Comparison of ENCODE assay signal across 19 cellular contexts in genomic region chr1:236313412-236313811, GRCh38. TPM values are rescaled to one million over a fixed set of nuclear protein-coding genes. Genes with fewer than 3 reads are reported as not detected.
DNase-seq lines count a peak whose midpoint lies in the region; ATAC-seq, FAIRE-seq and TF ChIP-seq lines count a peak whose summit lies in the region.
"Had no signal": no experiment of that assay in that cellular context is flagged by ENCODE, and none has a peak within 500 bp of the region (broad histone marks: within the 10 kb centered on the region; RNA-seq: fewer than 3 reads in every experiment).

No MANE protein-coding gene starts in this region.

- FAIRE-seq in GM12878 (lab: Jason Lieb, UNC) = peak; percentile 23
- FAIRE-seq: A549, G401.6, GM19239 had no signal

- no peak overlapping the region for H3K4me2 ChIP-seq in GM12878 (ENCODE audit: control insufficient read depth, insufficient read depth)
- H3K4me2 ChIP-seq in neural cell (ENCODE audit: low read length) = no peak overlapping the region
- H3K4me2 ChIP-seq: A549; BLaER1 treated with 17β-estradiol and CSF1 and Interleukin-3, amounts not matched to agents 10 nM and 100 nM had no signal

- H3K79me2 ChIP-seq in GM12878 (ENCODE audit: control insufficient read depth, insufficient read depth, low read length) (no peaks in the 10 kb centered on the region), neural cell (replicated peaks; ENCODE audit: insufficient read depth, low read length) (no peaks in the 10 kb centered on the region)

- H3K36me3 ChIP-seq in GM12878 (ENCODE audit: control insufficient read depth in 2 of 2, insufficient read depth in 2 of 2, low read length in 1 of 2) = no peaks in the 10 kb centered on the region
- H3K36me3 ChIP-seq in neural cell (ENCODE audit: insufficient read depth, low read length) = no peaks in the 10 kb centered on the region
- H3K36me3 ChIP-seq in left lung = no peaks in the 10 kb centered on the region
- H3K36me3 ChIP-seq: BLaER1 treated with 17β-estradiol and CSF1 and Interleukin-3, amounts not matched to agents 10 nM and 100 nM had no signal

- RAD21 ChIA-PET in GM12878 (lab: Charles Lee; ENCODE audit: unreplicated experiment) = no interaction called here

- no peak for TF ChIP-seq POLR2A in GM12878 (IDR thresholded peaks at IDR 0.05; ENCODE audit: low read depth, low read length)

- H3K9me3 ChIP-seq in GM12878 (replicated peaks; ENCODE audit: control insufficient read depth, insufficient read depth, low read length) (no peaks in the 10 kb centered on the region; the same call in 2 of the 3 replicates), neural cell (ENCODE audit: low read length) (no peaks in the 10 kb centered on the region), left lung (no peaks in the 10 kb centered on the region)
- H3K9me3 ChIP-seq: A549; BLaER1 treated with 17β-estradiol and CSF1 and Interleukin-3, amounts not matched to agents 10 nM and 100 nM; Caco-2 had no signal

- H3K9ac ChIP-seq in GM12878 (ENCODE audit: control insufficient read depth, insufficient read depth, low read length) (no peak overlapping the region), neural cell (ENCODE audit: low read length) (no peak overlapping the region)
- H3K9ac ChIP-seq: BLaER1 treated with 17β-estradiol and CSF1 and Interleukin-3, amounts not matched to agents 10 nM and 100 nM had no signal

- H3K4me1 ChIP-seq in GM12878 (ENCODE audit: control insufficient read depth, insufficient read depth, low read length) (no peaks in the 10 kb centered on the region), left lung (no peaks in the 10 kb centered on the region)
- H3K4me1 ChIP-seq: A549; BLaER1 treated with 17β-estradiol and CSF1 and Interleukin-3, amounts not matched to agents 10 nM and 100 nM; Caco-2 had no signal

- H3K27me3 ChIP-seq in GM12878 (replicated peaks in 1 of 2; ENCODE audit: control insufficient read depth in 2 of 2, insufficient read depth in 2 of 2, low read length in 1 of 2) (no peaks in the 10 kb centered on the region), neural cell (ENCODE audit: insufficient read depth, low read depth, low read length) (peaks cover 9% of the 10 kb centered on the region), left lung (no peaks in the 10 kb centered on the region)
- H3K27me3 ChIP-seq: BLaER1 treated with 17β-estradiol and CSF1 and Interleukin-3, amounts not matched to agents 10 nM and 100 nM had no signal

- no peak overlapping the region for H2AFZ ChIP-seq in GM12878 (ENCODE audit: control insufficient read depth, low read depth, low read length)
- H2AFZ ChIP-seq in neural cell (ENCODE audit: low read depth, low read length) = no peak overlapping the region

- H3F3A ChIP-seq in neural cell (ENCODE audit: insufficient read depth, low read length, poor library complexity, severe bottlenecking) = no peaks in the 10 kb centered on the region

- no TSS peak for BruUV-seq in GM12878 (replicated peaks; lab: Mats Ljungman, UMichigan)

- WGBS in GM12878 (ENCODE audit: insufficient coverage, insufficient replicate concordance, low lambda C conversion rate, missing lambda C conversion rate) = 26% methylated on average over 2 of the region's 2 CpGs

- ATAC-seq in GM12878 (no peak), left lung (no peak)
- ATAC-seq: A549; CD8-positive, alpha-beta T cell had no signal

- CTCF ChIA-PET in GM12878 (lab: Yijun Ruan, JAX) = no interaction called here

- H3K27ac ChIP-seq in GM12878 (ENCODE audit: control insufficient read depth, insufficient read depth) = no peak overlapping the region
- H3K27ac ChIP-seq in neural cell (ENCODE audit: low read length) = no peak overlapping the region
- H3K27ac ChIP-seq in left lung = no peak overlapping the region
- no peak overlapping the region for H3K27ac ChIP-seq in coronary artery
- H3K27ac ChIP-seq: 22Rv1; A549; BLaER1 treated with 17β-estradiol and CSF1 and Interleukin-3, amounts not matched to agents 10 nM and 100 nM; C4-2B had no signal

- no peaks in the 10 kb centered on the region for H3K9me2 ChIP-seq in neural cell (ENCODE audit: insufficient read depth, low read length)

- intact Hi-C loops in GM12878 (cut with micrococcal nuclease; ENCODE audit: unreplicated experiment) = no loop called here
- intact Hi-C loops in left lung (cut with DNase I) = no loop called here

- no peak for TF ChIP-seq RAD21 in GM12878 (IDR thresholded peaks at IDR 0.05; ENCODE audit: insufficient read depth, low read depth, low read length)
- TF ChIP-seq RAD21 in neural cell (conservative IDR thresholded peaks at IDR 0.05) = no peak

- DNase-seq in NCI-H2107 treated with DMSO at 0.1 percent for 48 hours (lab: John Stamatoyannopoulos, UW; ENCODE audit: unreplicated experiment) (peak; percentile 65), NCI-H2107 (lab: John Stamatoyannopoulos, UW) (no peak), GM12878 (ENCODE audit: low read depth, low spot score) (no peak), left lung (no peak), coronary artery (ENCODE audit: low spot score) (no peak)
- DNase-seq: AML-193; Caco-2; Calu3; CD4-positive, alpha-beta T cell; CD8-positive, alpha-beta T cell; DMS79 treated with DMSO at 0.1 percent for 48 hours; GF-D8 had no signal

- TF ChIP-seq CTCF in GM12878 (IDR thresholded peaks at IDR 0.05 in 2 of 3, conservative IDR thresholded peaks at IDR 0.05 in 1 of 3; ENCODE audit: control insufficient read depth in 2 of 3, extremely low read depth in 1 of 3, insufficient read depth in 1 of 3, low read depth in 3 of 3, low read length in 3 of 3) (no peak), neural cell (IDR thresholded peaks at IDR 0.05; ENCODE audit: poor library complexity, severe bottlenecking) (no peak), left lung (IDR thresholded peaks at IDR 0.05) (no peak), coronary artery (IDR thresholded peaks at IDR 0.05) (no peak)

- TF ChIP-seq EP300 in GM12878 (IDR thresholded peaks at IDR 0.05; ENCODE audit: borderline replicate concordance in 1 of 2, control insufficient read depth in 1 of 2, low read depth in 2 of 2, low read length in 2 of 2) (no peak), neural cell (conservative IDR thresholded peaks at IDR 0.05; ENCODE audit: poor library complexity, severe bottlenecking) (peak; percentile 71)

- in situ Hi-C loops in GM12878 (cut with MboI) = no loop called here

- H4K20me1 ChIP-seq in GM12878 (ENCODE audit: control insufficient read depth, insufficient read depth) = no peaks in the 10 kb centered on the region
- H4K20me1 ChIP-seq in neural cell (ENCODE audit: insufficient read depth) = no peaks in the 10 kb centered on the region
- H4K20me1 ChIP-seq: BLaER1 treated with 17β-estradiol and CSF1 and Interleukin-3, amounts not matched to agents 10 nM and 100 nM had no signal

- SMC1A ChIA-PET in GM12878 (lab: Charles Lee; ENCODE audit: uncharacterized antibody, unreplicated experiment) = interaction anchor here (1.3 kb wide), 1 partner anchor 29 kb away, joined by 5 read pairs; no protein-coding TSS in a partner anchor

- POLR2A ChIA-PET in GM12878 (lab: Charles Lee) = no interaction called here

- H3K4me3 ChIP-seq in GM12878 = no peak overlapping the region
- H3K4me3 ChIP-seq in neural cell (ENCODE audit: low read length) = no peak overlapping the region
- H3K4me3 ChIP-seq in left lung = no peak overlapping the region
- H3K4me3 ChIP-seq in coronary artery = no peak overlapping the region
- H3K4me3 ChIP-seq: A549; BLaER1 treated with 17β-estradiol and CSF1 and Interleukin-3, amounts not matched to agents 10 nM and 100 nM had no signal

TF ChIP-seq in GM12878, 131 proteins besides CTCF, POLR2A, EP300 and RAD21 (continues in another document):
- TF ChIP-seq MAX (IDR thresholded peaks at IDR 0.05; ENCODE audit: low read depth, low read length) (no peak), BHLHE40 (IDR thresholded peaks at IDR 0.05; ENCODE audit: borderline replicate concordance in 1 of 2, low read depth in 2 of 2, low read length in 1 of 2) (no peak), ZNF384 (IDR thresholded peaks at IDR 0.05; ENCODE audit: borderline replicate concordance, low read depth, low read length) (no peak)

TF ChIP-seq in neural cell, 6 proteins besides CTCF, POLR2A, EP300 and RAD21:
- peak; percentile 88 for TF ChIP-seq POLR2AphosphoS5 (IDR thresholded peaks at IDR 0.05)
- TF ChIP-seq MXI1 (conservative IDR thresholded peaks at IDR 0.05; ENCODE audit: poor library complexity, severe bottlenecking) = no peak

RNA-seq across cellular contexts. Expression of gene ERO1B, which starts 31.7 kb away (rescaled TPM):
- 65.5 and 71.3 TPM in 2 replicates for total RNA-seq in GM12878 (2013; cell fraction: nucleolus; rRNA removed)
- total RNA-seq in GM12878 (2014; rRNA removed) (13.6 and 17.3 TPM in 2 replicates), GM12878 (2014; rRNA removed; fragmentation: Illumina TruSeq; extraction: Trizol) (30.9 and 32.2 TPM in 2 replicates), GM12878 (2021) (22.8 and 28.8 TPM in 2 replicates), left lung (1 to 10 TPM; 5.8 to 8.3 TPM)
- polyA plus RNA-seq in GM12878 (2011; ENCODE audit: low read depth) = 5.6 TPM
- polyA plus RNA-seq in GM12878 (2011; rRNA removed) (9.3 and 18.3 TPM in 2 replicates), GM12878 (2014; fragmentation: Illumina TruSeq; extraction: Trizol) (22.8 and 29.8 TPM in 2 replicates), GM12878 (2014; fragmentation: Nextera tagmentation; extraction: Ambion mirVana) (1 to 10 TPM; 9.0 to 9.6 TPM), GM12878 (2014; rRNA removed) (16.9 and 23.1 TPM in 2 replicates), GM12878 (2016; fragmentation: Nextera tagmentation; extraction: Ambion mirVana) (10 to 100 TPM; 27.1 to 27.5 TPM), neural cell (2.7 and 3.9 TPM in 2 replicates)
- polyA plus RNA-seq in GM12878 (2011; cell fraction: cytosol; rRNA removed) = 2.5 and 2.9 TPM in 2 replicates
- 7.8 and 9.8 TPM in 2 replicates for polyA plus RNA-seq in GM12878 (2011; cell fraction: nucleus; rRNA removed)
- polyA plus RNA-seq in GM12878 (2012) = 11.3 and 12.3 TPM in 2 replicates
- 4.3 and 4.4 TPM in 2 replicates for polyA minus RNA-seq in GM12878 (2011; rRNA and poly(A)+ RNA removed)
- polyA minus RNA-seq in GM12878 (2011; cell fraction: cytosol; rRNA and poly(A)+ RNA removed) = 4.0 and 5.2 TPM in 2 replicates
- polyA minus RNA-seq in GM12878 (2011; cell fraction: nucleus; rRNA and poly(A)+ RNA removed) = 8.1 and 16.4 TPM in 2 replicates
- polyA minus RNA-seq in neural cell = 2.9 and 4.3 TPM in 2 replicates
